In genomic region chr16:67244387-67245188, GRCh38 we compare ENCODE assay signal across 8 cellular contexts. TPM values are rescaled to one million over a fixed set of nuclear protein-coding genes. Genes with fewer than 3 reads are reported as not detected.
DNase-seq lines count a peak whose midpoint lies in the region; ATAC-seq and TF ChIP-seq lines count a peak whose summit lies in the region.

No MANE protein-coding gene starts in this region.

- H3K27ac ChIP-seq in sigmoid colon, result peak overlapping the region; percentile 80 to 89 (median 83)

- H3K27ac Mint-ChIP-seq in activated T-helper 2 cell treated with anti-CD3 and anti-CD28 coated beads, Interferon-gamma antibody, Interleukin-2, Interleukin-4, amounts not matched to agents 10 μg/mL and 5 μg/mL and 100 μg/mL, durations not matched to agents 14 hours and 24 hours and 36 hours, result peak overlapping the region; percentile 97
- H3K27ac Mint-ChIP-seq in glutamatergic neuron (ENCODE audit: unreplicated experiment), result no peak overlapping the region

- peak overlapping the region; percentile 82 for H3K4me3 Mint-ChIP-seq in activated T-helper 2 cell treated with anti-CD3 and anti-CD28 coated beads, Interferon-gamma antibody, Interleukin-2, Interleukin-4, amounts not matched to agents 10 μg/mL and 5 μg/mL and 100 μg/mL, durations not matched to agents 14 hours and 24 hours and 36 hours (ENCODE audit: low read depth)
- H3K4me3 Mint-ChIP-seq in glutamatergic neuron (ENCODE audit: unreplicated experiment), result peak overlapping the region; percentile 68

- H3K27me3 ChIP-seq in sigmoid colon, result peaks cover 7 to 14% (median 7%) of the 10 kb centered on the region in 3 donors

- TF ChIP-seq CTCF in glutamatergic neuron (IDR thresholded peaks at IDR 0.05; ENCODE audit: partially characterized antibody, unreplicated experiment) (no peak), sigmoid colon (IDR thresholded peaks at IDR 0.05) (no peak)

- H3K4me1 Mint-ChIP-seq in activated T-helper 2 cell treated with anti-CD3 and anti-CD28 coated beads, Interferon-gamma antibody, Interleukin-2, Interleukin-4, amounts not matched to agents 10 μg/mL and 5 μg/mL and 100 μg/mL, durations not matched to agents 14 hours and 24 hours and 36 hours (ENCODE audit: low read depth), result peaks cover 49% of the 10 kb centered on the region
- peaks cover 14% of the 10 kb centered on the region for H3K4me1 Mint-ChIP-seq in glutamatergic neuron (ENCODE audit: low read depth, unreplicated experiment)

- peak; percentile 61 for ATAC-seq in GM18511 (IDR thresholded peaks at IDR 0.05; ENCODE audit: unreplicated experiment)
- peak; percentile 36 for ATAC-seq in HG02970 (IDR thresholded peaks at IDR 0.05; ENCODE audit: low FRiP score, unreplicated experiment)

- H3K4me1 ChIP-seq in sigmoid colon, result peaks cover 0 to 78% (median 60%) of the 10 kb centered on the region in 4 donors

- peaks cover 9% of the 10 kb centered on the region for H3K36me3 Mint-ChIP-seq in activated T-helper 2 cell treated with anti-CD3 and anti-CD28 coated beads, Interferon-gamma antibody, Interleukin-2, Interleukin-4, amounts not matched to agents 10 μg/mL and 5 μg/mL and 100 μg/mL, durations not matched to agents 14 hours and 24 hours and 36 hours (ENCODE audit: low read depth)
- peaks cover under 1% of the 10 kb centered on the region for H3K36me3 Mint-ChIP-seq in glutamatergic neuron (ENCODE audit: unreplicated experiment)

- peak; percentile 78 for DNase-seq in RKO (ENCODE audit: low spot score)
- DNase-seq in activated T-helper 2 cell treated with anti-CD3 and anti-CD28 coated beads, Interferon-gamma antibody, Interleukin-2, Interleukin-4, amounts not matched to agents 10 μg/mL and 5 μg/mL and 100 μg/mL, durations not matched to agents 14 hours and 24 hours and 36 hours (ENCODE audit: low spot score), result peak; percentile 73
- DNase-seq in glutamatergic neuron, result no peak
- peak; percentile 83 for DNase-seq in sigmoid colon
- no peak for DNase-seq in NCI-H1930 (lab: John Stamatoyannopoulos, UW)
- DNase-seq in NCI-H526 treated with DMSO at 0.1 percent for 48 hours (lab: John Stamatoyannopoulos, UW), result no peak

- intact Hi-C loops in activated T-helper 2 cell treated with anti-CD3 and anti-CD28 coated beads, Interferon-gamma antibody, Interleukin-2, Interleukin-4, amounts not matched to agents 10 μg/mL and 5 μg/mL and 100 μg/mL, durations not matched to agents 14 hours and 24 hours and 36 hours (cut with micrococcal nuclease), result loop anchor here (1.0 to 10.0 kb wide), 7 partner anchors 8 to 600 kb away; partner anchors contain the start of genes AGRP, ATP6V0D1, CENPT and CES4A
- intact Hi-C loops in sigmoid colon (cut with DNase I), result loop anchor here (1.0 to 5.0 kb wide), 2 partner anchors 61 to 153 kb away; partner anchors contain the start of gene MATCAP1

- WGBS in sigmoid colon, 2 donors, result 19 to 39% methylated on average over 5 of the region's 5 CpGs

- no peaks in the 10 kb centered on the region for H3K9me3 ChIP-seq in sigmoid colon

- no peak for TF ChIP-seq EP300 in sigmoid colon (IDR thresholded peaks at IDR 0.05)

- no peaks in the 10 kb centered on the region for H3K9me3 Mint-ChIP-seq in activated T-helper 2 cell treated with anti-CD3 and anti-CD28 coated beads, Interferon-gamma antibody, Interleukin-2, Interleukin-4, amounts not matched to agents 10 μg/mL and 5 μg/mL and 100 μg/mL, durations not matched to agents 14 hours and 24 hours and 36 hours
- peaks cover 5% of the 10 kb centered on the region for H3K9me3 Mint-ChIP-seq in glutamatergic neuron (ENCODE audit: unreplicated experiment)

- TF ChIP-seq POLR2A in sigmoid colon (IDR thresholded peaks at IDR 0.05), result no peak

- peaks cover 4% of the 10 kb centered on the region for H3K27me3 Mint-ChIP-seq in activated T-helper 2 cell treated with anti-CD3 and anti-CD28 coated beads, Interferon-gamma antibody, Interleukin-2, Interleukin-4, amounts not matched to agents 10 μg/mL and 5 μg/mL and 100 μg/mL, durations not matched to agents 14 hours and 24 hours and 36 hours (ENCODE audit: low read depth)
- H3K27me3 Mint-ChIP-seq in glutamatergic neuron (ENCODE audit: unreplicated experiment), result peaks cover 17% of the 10 kb centered on the region

- no peaks in the 10 kb centered on the region for H3K36me3 ChIP-seq in sigmoid colon

- H3K4me3 ChIP-seq in sigmoid colon, result no peak overlapping the region

RNA-seq across cellular contexts. Expression of gene FHOD1, which starts 2.7 kb away (rescaled TPM):
- total RNA-seq in activated T-helper 2 cell treated with anti-CD3 and anti-CD28 coated beads, Interferon-gamma antibody, Interleukin-2, Interleukin-4, amounts not matched to agents 10 μg/mL and 5 μg/mL and 100 μg/mL, durations not matched to agents 14 hours and 24 hours and 36 hours, result 134 and 141 TPM in 2 replicates
- total RNA-seq in glutamatergic neuron (ENCODE audit: unreplicated experiment) (18.8 TPM), sigmoid colon (10 to 100 TPM in 2 of 4 donors, 1 to 10 TPM in 2; 6.7 to 17.1 (median 11.5) TPM)
- polyA plus RNA-seq in sigmoid colon, result 10 to 100 TPM in 1 of 3 donors, 1 to 10 TPM in 2; 4.8 to 25.2 (median 5.5) TPM

RNA-seq across cellular contexts. Expression of gene SLC9A5, which starts 4.2 kb away (rescaled TPM):
- 5.1 and 6.4 TPM in 2 replicates for total RNA-seq in activated T-helper 2 cell treated with anti-CD3 and anti-CD28 coated beads, Interferon-gamma antibody, Interleukin-2, Interleukin-4, amounts not matched to agents 10 μg/mL and 5 μg/mL and 100 μg/mL, durations not matched to agents 14 hours and 24 hours and 36 hours
- 1.4 TPM for total RNA-seq in glutamatergic neuron (ENCODE audit: unreplicated experiment)
- total RNA-seq in sigmoid colon, result 1 to 10 TPM in 2 of 4 donors, under 1 TPM in 1, not detected in 1; 0.68 to 6.1 (median 1.1) TPM
- under 1 TPM in 2 of 3 donors, not detected in 1; 0.46 to 0.99 TPM for polyA plus RNA-seq in sigmoid colon

RNA-seq across cellular contexts. Expression of gene TMEM208, which starts 17.7 kb away (rescaled TPM):
- total RNA-seq in activated T-helper 2 cell treated with anti-CD3 and anti-CD28 coated beads, Interferon-gamma antibody, Interleukin-2, Interleukin-4, amounts not matched to agents 10 μg/mL and 5 μg/mL and 100 μg/mL, durations not matched to agents 14 hours and 24 hours and 36 hours, result 53.8 and 55.4 TPM in 2 replicates
- 42.6 TPM for total RNA-seq in glutamatergic neuron (ENCODE audit: unreplicated experiment)
- total RNA-seq in sigmoid colon, result 10 to 100 TPM; 15.3 to 31.4 (median 24.2) TPM
- 100 to 1,000 TPM in 1 of 3 donors, 10 to 100 TPM in 2; 33.0 to 109 (median 36.5) TPM for polyA plus RNA-seq in sigmoid colon

RNA-seq across cellular contexts. Expression of gene PLEKHG4, which starts 34.7 kb away (rescaled TPM):
- 30.4 and 33.4 TPM in 2 replicates for total RNA-seq in activated T-helper 2 cell treated with anti-CD3 and anti-CD28 coated beads, Interferon-gamma antibody, Interleukin-2, Interleukin-4, amounts not matched to agents 10 μg/mL and 5 μg/mL and 100 μg/mL, durations not matched to agents 14 hours and 24 hours and 36 hours
- total RNA-seq in glutamatergic neuron (ENCODE audit: unreplicated experiment) (3.4 TPM), sigmoid colon (1 to 10 TPM; 1.4 to 6.2 (median 3.7) TPM)
- 1 to 10 TPM; 3.0 to 7.9 (median 3.5) TPM for polyA plus RNA-seq in sigmoid colon

RNA-seq across cellular contexts. Expression of gene ELMO3, which starts 45.7 kb away (rescaled TPM):
- 6.8 and 7.1 TPM in 2 replicates for total RNA-seq in activated T-helper 2 cell treated with anti-CD3 and anti-CD28 coated beads, Interferon-gamma antibody, Interleukin-2, Interleukin-4, amounts not matched to agents 10 μg/mL and 5 μg/mL and 100 μg/mL, durations not matched to agents 14 hours and 24 hours and 36 hours
- total RNA-seq in glutamatergic neuron (ENCODE audit: unreplicated experiment) (2.1 TPM), sigmoid colon (1 to 10 TPM in 2 of 4 donors, under 1 TPM in 2; 0.14 to 1.7 (median 1.1) TPM)
- 10 to 100 TPM; 31.8 to 41.8 (median 35.1) TPM for polyA plus RNA-seq in sigmoid colon

Comparison
In these comparisons a context has a peak if more than half of its experiments do, and no peak if none do; other contexts are left out.
1. DNase-seq: peak in RKO (single experiment), activated T-helper 2 cell treated with anti-CD3 and anti-CD28 coated beads, Interferon-gamma antibody, Interleukin-2, Interleukin-4, amounts not matched to agents 10 μg/mL and 5 μg/mL and 100 μg/mL, durations not matched to agents 14 hours and 24 hours and 36 hours (single experiment) and sigmoid colon (single experiment); none in glutamatergic neuron (single experiment), NCI-H1930 (0 of 2) and NCI-H526 treated with DMSO at 0.1 percent for 48 hours (single experiment).